ENCODE assay signal across 1 cellular context in genomic region chr1:167794043-167794442, GRCh38.
TF ChIP-seq lines count a peak whose summit lies in the region.

No MANE protein-coding gene starts in this region.

TF ChIP-seq in WTC11, 78 proteins besides CTCF, POLR2A, EP300 and RAD21 (continued from another document):
- TF ChIP-seq USF1 (CRISPR knock-in tag; IDR thresholded peaks at IDR 0.05) (no peak), ZNF416 (CRISPR knock-in tag; IDR thresholded peaks at IDR 0.05) (no peak), ZBTB43 (CRISPR knock-in tag; IDR thresholded peaks at IDR 0.05) (no peak), ZMAT4 (CRISPR knock-in tag; IDR thresholded peaks at IDR 0.05) (no peak), FOXP4 (CRISPR knock-in tag; IDR thresholded peaks at IDR 0.05) (no peak), ZNF396 (CRISPR knock-in tag; IDR thresholded peaks at IDR 0.05; ENCODE audit: borderline replicate concordance) (no peak), ZNF671 (CRISPR knock-in tag; IDR thresholded peaks at IDR 0.05) (no peak), ATF1 (CRISPR knock-in tag; IDR thresholded peaks at IDR 0.05) (no peak)
